Comparison of ENCODE assay signal across 9 cellular contexts in genomic region chr5:10352404-10353240, GRCh38. TPM values are rescaled to one million over a fixed set of nuclear protein-coding genes. Genes with fewer than 3 reads are reported as not detected.
DNase-seq lines count a peak whose midpoint lies in the region; ATAC-seq, FAIRE-seq and TF ChIP-seq lines count a peak whose summit lies in the region.
"Had no signal": no experiment of that assay in that cellular context is flagged by ENCODE, and none has a peak within 500 bp of the region (broad histone marks: within the 10 kb centered on the region; RNA-seq: fewer than 3 reads in every experiment).

No MANE protein-coding gene starts in this region.

- peaks cover 14% of the 10 kb centered on the region for H3K27me3 ChIP-seq in iPS-20b (ENCODE audit: insufficient read depth, low read length)

- no peak for TF ChIP-seq CTCF in OCI-LY7 (conservative IDR thresholded peaks at IDR 0.05; ENCODE audit: low read length)

- DNase-seq in GM04503 (ENCODE audit: low read depth), result peak; percentile 25
- peak; percentile 12 for DNase-seq in OCI-LY7 (ENCODE audit: low spot score)
- DNase-seq in stimulated activated CD4-positive, alpha-beta T cell treated with anti-CD3 and anti-CD28 coated beads, Interleukin-15, amount 100 ng/mL, for 24 hours, result peak; percentile 59
- DNase-seq in COLO829 (ENCODE audit: low spot score), result no peak
- DNase-seq in HTR-8/SVneo (ENCODE audit: insufficient read length, low spot score), result no peak

- BruUV-seq in OCI-LY7 (replicated peaks; lab: Mats Ljungman, UMichigan), result TSS peak; percentile 93

- H3K9me3 ChIP-seq in OCI-LY7 (ENCODE audit: low read length), result no peaks in the 10 kb centered on the region
- H3K9me3 ChIP-seq in iPS-20b (ENCODE audit: insufficient read depth, low read depth, low read length), result no peaks in the 10 kb centered on the region

- H3K9ac ChIP-seq in iPS-20b (ENCODE audit: low read depth, low read length), result peak overlapping the region; percentile 92

- H3K27ac ChIP-seq in OCI-LY7 (ENCODE audit: low read depth, low read length, poor library complexity, severe bottlenecking), result peak overlapping the region; percentile 88
- peak overlapping the region; percentile 84 for H3K27ac ChIP-seq in angular gyrus (ENCODE audit: low read depth, low read length)
- peak overlapping the region; percentile 65 for H3K27ac ChIP-seq in iPS-20b (ENCODE audit: low read length)

- no peaks in the 10 kb centered on the region for H3K9me2 ChIP-seq in OCI-LY7 (ENCODE audit: insufficient read depth, low read length)

- H2AFZ ChIP-seq in OCI-LY7 (ENCODE audit: low read length), result peak overlapping the region; percentile 46; the same call in 1 of the 2 replicates

- intact Hi-C loops in OCI-LY7 (cut with micrococcal nuclease; ENCODE audit: unreplicated experiment), result loop anchor here (1.0 to 5.0 kb wide), 7 partner anchors 64 to 408 kb away; partner anchors contain the start of genes CCT5 and DAP

- H3K79me2 ChIP-seq in OCI-LY7 (ENCODE audit: insufficient read depth, low read depth, low read length), result peaks cover 50% of the 10 kb centered on the region

- H3K4me1 ChIP-seq in OCI-LY7 (ENCODE audit: insufficient read depth, low read length, poor library complexity, severe bottlenecking) (peaks cover 32% of the 10 kb centered on the region), iPS-20b (ENCODE audit: insufficient read depth, low read length) (peaks cover 15% of the 10 kb centered on the region)

- FAIRE-seq in HTR-8/SVneo (lab: Jason Lieb, UNC), result no peak
- FAIRE-seq: TTC549 had no signal

- peak; percentile 27 for ATAC-seq in HG02938 (IDR thresholded peaks at IDR 0.05; ENCODE audit: unreplicated experiment)

- POLR2A ChIA-PET in OCI-LY7 (lab: Charles Lee), result interaction anchor here (0.5 to 1.9 kb wide), 16 partner anchors 9 to 275 kb away, joined by 3 to 11 read pairs (median 3); no protein-coding TSS in a partner anchor

- H3K36me3 ChIP-seq in OCI-LY7 (ENCODE audit: insufficient read depth, low read length) (no peaks in the 10 kb centered on the region), iPS-20b (ENCODE audit: insufficient read depth, low read depth, low read length) (no peaks in the 10 kb centered on the region)

- CTCF ChIA-PET in OCI-LY7 (lab: Charles Lee; ENCODE audit: unreplicated experiment), result no interaction called here

- H4K20me1 ChIP-seq in OCI-LY7 (ENCODE audit: insufficient read depth, low read length), result peaks cover 28% of the 10 kb centered on the region

- H3K4me3 ChIP-seq in OCI-LY7 (ENCODE audit: low read depth, low read length, poor library complexity, severe bottlenecking) (peak overlapping the region; percentile 88), iPS-20b (ENCODE audit: low read length) (peak overlapping the region; percentile 97)

- H3K4me2 ChIP-seq in OCI-LY7 (ENCODE audit: low read length), result peak overlapping the region; percentile 75

RNA-seq across cellular contexts. Expression of gene MARCHF6, which starts 0.9 kb away (rescaled TPM):
- total RNA-seq in OCI-LY7 (2014; rRNA removed; shearing (Covaris generic)), result 48.2 and 118 TPM in 2 replicates
- total RNA-seq in OCI-LY7 (2022), result 113 TPM in 2 replicates

RNA-seq across cellular contexts. Expression of gene CMBL, which starts 44.9 kb away (rescaled TPM):
- total RNA-seq in OCI-LY7 (2014; rRNA removed; shearing (Covaris generic)), result not detected in 2 replicates
- 0.13 TPM in 1 of 2 replicates, not detected in the other for total RNA-seq in OCI-LY7 (2022)

Comparison
In these comparisons a context has a peak if more than half of its experiments do, and no peak if none do; other contexts are left out.
1. DNase-seq: peak in GM04503 (single experiment), OCI-LY7 (single experiment) and stimulated activated CD4-positive, alpha-beta T cell treated with anti-CD3 and anti-CD28 coated beads, Interleukin-15, amount 100 ng/mL, for 24 hours (single experiment); none in COLO829 (single experiment) and HTR-8/SVneo (single experiment).
2. Peak in every context shown above with its lines, with median percentiles within 50 percentile points of each other: H3K27ac ChIP-seq.